ENCODE assay signal across 7 cellular contexts in genomic region chr1:116652598-116652997, GRCh38. TPM values are rescaled to one million over a fixed set of nuclear protein-coding genes. Genes with fewer than 3 reads are reported as not detected.
DNase-seq lines count a peak whose midpoint lies in the region; ATAC-seq and TF ChIP-seq lines count a peak whose summit lies in the region.
"Not testable (repeated sequence)": the region's sequence is repeated elsewhere in the genome, so short reads cannot be mapped to it uniquely, and the experiment has no call there.
"Had no signal": no experiment of that assay in that cellular context is flagged by ENCODE, and none has a peak within 500 bp of the region (broad histone marks: within the 10 kb centered on the region; RNA-seq: fewer than 3 reads in every experiment).

No MANE protein-coding gene starts in this region.

- H3K27ac Mint-ChIP-seq in glutamatergic neuron (ENCODE audit: unreplicated experiment) = peak overlapping the region; percentile 25
- H3K27ac Mint-ChIP-seq in mesothelial cell of epicardium = peak overlapping the region; percentile 54

- not testable (repeated sequence) for H4K8ac ChIP-seq in trophoblast cell (ENCODE audit: low read depth, low read length)

- H3K79me1 ChIP-seq in trophoblast cell (ENCODE audit: low read length) = peaks cover 21% of the 10 kb centered on the region

- peak overlapping the region; percentile 16 for H3K4ac ChIP-seq in trophoblast cell (ENCODE audit: low read depth, low read length)

- H2BK12ac ChIP-seq in trophoblast cell (ENCODE audit: low read length) = peak overlapping the region; percentile 39

- not testable (repeated sequence) for H2BK120ac ChIP-seq in trophoblast cell (ENCODE audit: insufficient read depth, low read length, poor library complexity)

- ATAC-seq in SK-N-SH treated with all-trans-retinoic acid at 6 μM for 48 hours = not testable (repeated sequence)

- H3K4me3 Mint-ChIP-seq in glutamatergic neuron (ENCODE audit: unreplicated experiment) = peak overlapping the region; percentile 5
- H3K4me3 Mint-ChIP-seq in mesothelial cell of epicardium = not testable (repeated sequence)

- peaks cover 25 to 35% of the 10 kb centered on the region in 2 experiments for H3K4me1 ChIP-seq in trophoblast cell (ENCODE audit: control insufficient read depth in 1 of 2, insufficient read depth in 2 of 2, low read length in 2 of 2)

- H3K9me3 Mint-ChIP-seq in glutamatergic neuron (ENCODE audit: unreplicated experiment); mesothelial cell of epicardium: not testable (repeated sequence)

- DNase-seq in SK-N-DZ (ENCODE audit: low spot score) (peak; percentile 37), trophoblast cell (peak in 1 of 2 donors; percentile 81)
- DNase-seq in glutamatergic neuron; mesothelial cell of epicardium (ENCODE audit: low spot score in 2 of 2, unreplicated experiment in 2 of 2): not testable (repeated sequence)

- H3K27ac ChIP-seq in trophoblast cell (ENCODE audit: low read depth, low read length) = not testable (repeated sequence)

- H3K9ac ChIP-seq in trophoblast cell (ENCODE audit: low read length) = not testable (repeated sequence)

- not testable (repeated sequence) for H4K91ac ChIP-seq in trophoblast cell (ENCODE audit: low read depth, low read length)

- not testable (repeated sequence) for H3K27me3 ChIP-seq in trophoblast cell (ENCODE audit: insufficient read depth, low read length)

- not testable (repeated sequence) for H2AK5ac ChIP-seq in trophoblast cell (ENCODE audit: low read length)

- not testable (repeated sequence) for H4K12ac ChIP-seq in trophoblast cell (ENCODE audit: low read depth, low read length)

- H3K79me2 ChIP-seq in trophoblast cell (ENCODE audit: control insufficient read depth, insufficient read depth, low read length, poor library complexity) = peaks cover 11% of the 10 kb centered on the region

- not testable (repeated sequence) for H2BK5ac ChIP-seq in trophoblast cell (ENCODE audit: low read depth, low read length, poor library complexity)

- not testable (repeated sequence) for H3K36me3 ChIP-seq in trophoblast cell (ENCODE audit: control insufficient read depth in 1 of 2, insufficient read depth in 2 of 2, low read length in 2 of 2)

- not testable (repeated sequence) for H3K4me2 ChIP-seq in trophoblast cell (ENCODE audit: low read length)

- not testable (repeated sequence) for H2AFZ ChIP-seq in trophoblast cell (ENCODE audit: insufficient read depth, low read length, poor library complexity)

- not testable (repeated sequence) for H3K18ac ChIP-seq in trophoblast cell (ENCODE audit: low read length)

- H3K27me3 Mint-ChIP-seq in glutamatergic neuron (ENCODE audit: unreplicated experiment); mesothelial cell of epicardium (ENCODE audit: low read depth): not testable (repeated sequence)

- not testable (repeated sequence) for H3K4me3 ChIP-seq in trophoblast cell (ENCODE audit: low read depth, low read length)

- not testable (repeated sequence) for H3K23ac ChIP-seq in trophoblast cell (ENCODE audit: low read length)

- not testable (repeated sequence) for TF ChIP-seq CTCF in glutamatergic neuron (IDR thresholded peaks at IDR 0.05; ENCODE audit: partially characterized antibody, unreplicated experiment); mesothelial cell of epicardium (IDR thresholded peaks at IDR 0.05; ENCODE audit: unreplicated experiment)

- no CpG with 5 or more reads among the region's 2 CpGs for WGBS in trophoblast cell (ENCODE audit: extremely low coverage, insufficient coverage, insufficient read length)

- not testable (repeated sequence) for H3K14ac ChIP-seq in trophoblast cell (ENCODE audit: low read length)

- H3K4me1 Mint-ChIP-seq in glutamatergic neuron (ENCODE audit: low read depth, unreplicated experiment) (peaks cover 23% of the 10 kb centered on the region), mesothelial cell of epicardium (peaks cover 55% of the 10 kb centered on the region)

- H3K36me3 Mint-ChIP-seq in glutamatergic neuron (ENCODE audit: unreplicated experiment); mesothelial cell of epicardium: not testable (repeated sequence)

- not testable (repeated sequence) for H3K9me3 ChIP-seq in trophoblast cell (ENCODE audit: insufficient read depth, low read depth, low read length)

TF ChIP-seq in SK-N-SH treated with all-trans-retinoic acid at 6 μM for 48 hours, 23 proteins besides CTCF, POLR2A, EP300 and RAD21:
- TF ChIP-seq, protein P1, sequence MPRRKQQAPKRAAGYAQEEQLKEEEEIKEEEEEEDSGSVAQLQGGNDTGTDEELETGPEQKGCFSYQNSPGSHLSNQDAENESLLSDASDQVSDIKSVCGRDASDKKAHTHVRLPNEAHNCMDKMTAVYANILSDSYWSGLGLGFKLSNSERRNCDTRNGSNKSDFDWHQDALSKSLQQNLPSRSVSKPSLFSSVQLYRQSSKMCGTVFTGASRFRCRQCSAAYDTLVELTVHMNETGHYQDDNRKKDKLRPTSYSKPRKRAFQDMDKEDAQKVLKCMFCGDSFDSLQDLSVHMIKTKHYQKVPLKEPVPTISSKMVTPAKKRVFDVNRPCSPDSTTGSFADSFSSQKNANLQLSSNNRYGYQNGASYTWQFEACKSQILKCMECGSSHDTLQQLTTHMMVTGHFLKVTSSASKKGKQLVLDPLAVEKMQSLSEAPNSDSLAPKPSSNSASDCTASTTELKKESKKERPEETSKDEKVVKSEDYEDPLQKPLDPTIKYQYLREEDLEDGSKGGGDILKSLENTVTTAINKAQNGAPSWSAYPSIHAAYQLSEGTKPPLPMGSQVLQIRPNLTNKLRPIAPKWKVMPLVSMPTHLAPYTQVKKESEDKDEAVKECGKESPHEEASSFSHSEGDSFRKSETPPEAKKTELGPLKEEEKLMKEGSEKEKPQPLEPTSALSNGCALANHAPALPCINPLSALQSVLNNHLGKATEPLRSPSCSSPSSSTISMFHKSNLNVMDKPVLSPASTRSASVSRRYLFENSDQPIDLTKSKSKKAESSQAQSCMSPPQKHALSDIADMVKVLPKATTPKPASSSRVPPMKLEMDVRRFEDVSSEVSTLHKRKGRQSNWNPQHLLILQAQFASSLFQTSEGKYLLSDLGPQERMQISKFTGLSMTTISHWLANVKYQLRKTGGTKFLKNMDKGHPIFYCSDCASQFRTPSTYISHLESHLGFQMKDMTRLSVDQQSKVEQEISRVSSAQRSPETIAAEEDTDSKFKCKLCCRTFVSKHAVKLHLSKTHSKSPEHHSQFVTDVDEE (CRISPR knock-in tag; IDR thresholded peaks at IDR 0.05) = 0 out of 2 replicates have a peak, but pooled peaks have one; percentile 50

RNA-seq across cellular contexts. Expression of gene IGSF3, which starts 14.9 kb away (rescaled TPM):
- 40.4 and 43.8 TPM in 2 replicates for polyA plus RNA-seq in SK-N-DZ (2014; cell fraction: cytosol; rRNA removed)
- polyA plus RNA-seq in SK-N-DZ (2014; cell fraction: nucleus; rRNA removed) = 32.5 and 37.6 TPM in 2 replicates
- total RNA-seq in glutamatergic neuron (ENCODE audit: unreplicated experiment) = 110 TPM
- total RNA-seq in mesothelial cell of epicardium = 59.2 to 60.1 TPM (median 59.4 TPM) in 3 replicates
- polyA plus RNA-seq in trophoblast cell (2013) = 74.5 and 75.3 TPM in 2 replicates
- polyA plus RNA-seq: CD4-positive, alpha-beta memory T cell; CD8-positive, alpha-beta memory T cell had no signal
